Comparison of ENCODE assay signal across 8 cellular contexts in genomic region chr3:52896613-52897012, GRCh38. TPM values are rescaled to one million over a fixed set of nuclear protein-coding genes. Genes with fewer than 3 reads are reported as not detected.
DNase-seq lines count a peak whose midpoint lies in the region; ATAC-seq and TF ChIP-seq lines count a peak whose summit lies in the region.

No MANE protein-coding gene starts in this region.

- peaks cover 0 to 30% of the 10 kb centered on the region in 2 experiments; a peak in 2 of 4 replicates for H3K4me1 ChIP-seq in SK-N-SH (ENCODE audit: control insufficient read depth in 1 of 2, insufficient read depth in 2 of 2, low read depth in 1 of 2, low read length in 1 of 2)
- peaks cover 48 to 60% (median 49%) of the 10 kb centered on the region in 3 donors for H3K4me1 ChIP-seq in skeletal muscle tissue (ENCODE audit: control insufficient read depth in 3 of 3, insufficient read depth in 3 of 3, low read length in 3 of 3)

- peaks cover 24% of the 10 kb centered on the region; the same call in 1 of the 2 replicates for H3K79me2 ChIP-seq in SK-N-SH (ENCODE audit: insufficient read depth)

- POLR2A ChIA-PET in activated CD4-positive, alpha-beta T cell treated with anti-CD3 and anti-CD28 coated beads for 36 hours (lab: Charles Lee): no interaction called here
- POLR2A ChIA-PET in SK-N-SH (lab: Yijun Ruan, JAX): no interaction called here

- CTCF ChIA-PET in activated CD4-positive, alpha-beta T cell treated with anti-CD3 and anti-CD28 coated beads for 36 hours (lab: Charles Lee): interaction anchor here (0.7 to 1.4 kb wide), 4 partner anchors 17 to 507 kb away, joined by 3 to 4 read pairs (median 3); no protein-coding TSS in a partner anchor
- CTCF ChIA-PET in SK-N-SH (lab: Yijun Ruan, JAX): interaction anchor here (0.9 to 1.9 kb wide), 3 partner anchors 11 to 218 kb away, joined by 3 to 10 read pairs (median 4); no protein-coding TSS in a partner anchor

- no peaks in the 10 kb centered on the region for H3F3A ChIP-seq in SK-N-SH (replicated peaks; ENCODE audit: insufficient read depth)

- peak overlapping the region; percentile 95 for H3K4me2 ChIP-seq in SK-N-SH

- no peaks in the 10 kb centered on the region for H4K20me1 ChIP-seq in SK-N-SH (ENCODE audit: insufficient read depth)

- H3K27ac ChIP-seq in SK-N-SH (ENCODE audit: low read depth in 2 of 2, low read length in 1 of 2) (no peak overlapping the region), skeletal muscle tissue (ENCODE audit: low read depth, low read length) (peak overlapping the region; percentile 57)

- no peaks in the 10 kb centered on the region for H3K9me3 Mint-ChIP-seq in activated CD4-positive, alpha-beta T cell treated with anti-CD3 and anti-CD28 coated beads for 36 hours (ENCODE audit: low read depth)

- H3K9ac ChIP-seq in SK-N-SH (peak overlapping the region; percentile 72), skeletal muscle tissue (ENCODE audit: low read depth in 1 of 3, low read length in 3 of 3) (peak overlapping the region; percentile 83 to 88 (median 85))

- peak overlapping the region; percentile 81 for H3K4me3 Mint-ChIP-seq in activated CD4-positive, alpha-beta T cell treated with anti-CD3 and anti-CD28 coated beads for 36 hours

- TF ChIP-seq CTCF in SK-N-SH (IDR thresholded peaks at IDR 0.05): no peak

- H3K4me1 Mint-ChIP-seq in activated CD4-positive, alpha-beta T cell treated with anti-CD3 and anti-CD28 coated beads for 36 hours: peaks cover 57% of the 10 kb centered on the region

- TF ChIP-seq EP300 in SK-N-SH (IDR thresholded peaks at IDR 0.05; ENCODE audit: borderline replicate concordance in 1 of 2, low read depth in 1 of 2, low read length in 1 of 2): no peak

- no peaks in the 10 kb centered on the region for H3K9me2 ChIP-seq in SK-N-SH

- no peaks in the 10 kb centered on the region for H3K27me3 Mint-ChIP-seq in activated CD4-positive, alpha-beta T cell treated with anti-CD3 and anti-CD28 coated beads for 36 hours

- ATAC-seq in activated CD4-positive, alpha-beta T cell treated with anti-CD3 and anti-CD28 coated beads for 36 hours: no peak
- no peak for ATAC-seq in GM21786 (IDR thresholded peaks at IDR 0.05; ENCODE audit: unreplicated experiment)

- DNase-seq in activated CD4-positive, alpha-beta T cell treated with anti-CD3 and anti-CD28 coated beads for 36 hours: no peak
- DNase-seq in activated CD4-positive, alpha-beta T cell treated with anti-CD3 and anti-CD28 coated beads, Interleukin-2, amount 50 U/mL, for 4 hours: no peak
- peak; percentile 32 for DNase-seq in SK-N-SH
- DNase-seq in germinal center (ENCODE audit: low spot score): peak; percentile 58
- DNase-seq in SHP77 (lab: John Stamatoyannopoulos, UW): no peak
- no peak for DNase-seq in A172 (ENCODE audit: low spot score)

- H3K4me3 ChIP-seq in SK-N-SH (ENCODE audit: low read depth in 2 of 2, low read length in 1 of 2) (peak overlapping the region; percentile 83 to 95), skeletal muscle tissue (ENCODE audit: low read length in 3 of 3) (peak overlapping the region; percentile 85 to 88 (median 87))

- peaks cover 0 to 3% of the 10 kb centered on the region in 2 experiments for H3K36me3 ChIP-seq in SK-N-SH (replicated peaks in 1 of 2; ENCODE audit: control insufficient read depth in 1 of 2, insufficient read depth in 2 of 2, low read length in 1 of 2)
- peaks cover 0 to 2% (median 2%) of the 10 kb centered on the region in 3 donors for H3K36me3 ChIP-seq in skeletal muscle tissue (ENCODE audit: control insufficient read depth in 3 of 3, insufficient read depth in 3 of 3, low read length in 3 of 3)

- WGBS in SK-N-SH (ENCODE audit: low lambda C conversion rate): 34% methylated on average over 9 of the region's 9 CpGs

- H3K36me3 Mint-ChIP-seq in activated CD4-positive, alpha-beta T cell treated with anti-CD3 and anti-CD28 coated beads for 36 hours (ENCODE audit: low read depth): peaks cover 3% of the 10 kb centered on the region

- H3K27me3 ChIP-seq in SK-N-SH (ENCODE audit: insufficient read depth) (no peaks in the 10 kb centered on the region), skeletal muscle tissue (ENCODE audit: control insufficient read depth in 3 of 3, insufficient read depth in 3 of 3, low read length in 3 of 3) (no peaks in the 10 kb centered on the region)

- H3K9me3 ChIP-seq in SK-N-SH: no peaks in the 10 kb centered on the region
- no peaks in the 10 kb centered on the region for H3K9me3 ChIP-seq in skeletal muscle tissue (ENCODE audit: control insufficient read depth in 3 of 3, low read length in 3 of 3)

- intact Hi-C loops in activated CD4-positive, alpha-beta T cell treated with anti-CD3 and anti-CD28 coated beads for 36 hours (cut with DNase I, micrococcal nuclease): loop anchor here (1.0 to 10.0 kb wide), 15 partner anchors 38 to 988 kb away; partner anchors contain the start of genes GLT8D1 (in 2 of the 2), ACTR8 (in 1 of the 2), DUSP7 (in 1 of the 2) and GNL3 (in 1 of the 2)

- peak overlapping the region; percentile 97 for H2AFZ ChIP-seq in SK-N-SH (ENCODE audit: low read depth)

- peak overlapping the region; percentile 48 for H3K27ac Mint-ChIP-seq in activated CD4-positive, alpha-beta T cell treated with anti-CD3 and anti-CD28 coated beads for 36 hours

- no peak for TF ChIP-seq RAD21 in SK-N-SH (IDR thresholded peaks at IDR 0.05; ENCODE audit: low read length)

TF ChIP-seq in SK-N-SH, 30 proteins besides CTCF, POLR2A, EP300 and RAD21:
- TF ChIP-seq SMC3 (IDR thresholded peaks at IDR 0.05; ENCODE audit: low read depth, low read length) (no peak), GABPA (IDR thresholded peaks at IDR 0.05; ENCODE audit: low read depth) (no peak), GATA2 (CRISPR knock-in tag; IDR thresholded peaks at IDR 0.05) (no peak), MEF2A (IDR thresholded peaks at IDR 0.05; ENCODE audit: borderline replicate concordance, low read depth) (no peak), JUND (IDR thresholded peaks at IDR 0.05) (no peak), POLR2AphosphoS5 (IDR thresholded peaks at IDR 0.05; ENCODE audit: low read depth, low read length) (no peak), FOSL2 (IDR thresholded peaks at IDR 0.05; ENCODE audit: borderline replicate concordance, low read depth) (no peak), CHD2 (IDR thresholded peaks at IDR 0.05; ENCODE audit: low read length, partially characterized antibody) (no peak)

RNA-seq across cellular contexts. Expression of gene STIMATE, which starts 0.7 kb away (rescaled TPM):
- 10 to 100 TPM; 12.0 to 17.1 TPM for total RNA-seq in activated CD4-positive, alpha-beta T cell treated with anti-CD3 and anti-CD28 coated beads for 36 hours
- 9.3 and 10.4 TPM in 2 replicates for polyA plus RNA-seq in SK-N-SH (2012; rRNA removed)
- polyA plus RNA-seq in SK-N-SH (2012; cell fraction: cytosol; rRNA removed): 6.1 and 8.5 TPM in 2 replicates
- 17.5 and 19.6 TPM in 2 replicates for polyA plus RNA-seq in SK-N-SH (2012; cell fraction: nucleus; rRNA removed)
- total RNA-seq in skeletal muscle tissue: 8.9 TPM
- total RNA-seq in A172 (2014; rRNA removed; shearing (Covaris generic)): 8.6 and 10.2 TPM in 2 replicates

Comparison
In these comparisons a context has a peak if more than half of its experiments do, and no peak if none do; other contexts are left out.
1. DNase-seq: peak in SK-N-SH (single experiment) and germinal center (single experiment); none in activated CD4-positive, alpha-beta T cell treated with anti-CD3 and anti-CD28 coated beads for 36 hours (single experiment), activated CD4-positive, alpha-beta T cell treated with anti-CD3 and anti-CD28 coated beads, Interleukin-2, amount 50 U/mL, for 4 hours (0 of 2), SHP77 (0 of 2) and A172 (single experiment).